13 cellular contexts compared by ENCODE assay signal in genomic region chr9:110650991-110651411, GRCh38. TPM values are rescaled to one million over a fixed set of nuclear protein-coding genes. Genes with fewer than 3 reads are reported as not detected.
DNase-seq lines count a peak whose midpoint lies in the region; ATAC-seq and TF ChIP-seq lines count a peak whose summit lies in the region.
"Had no signal": no experiment of that assay in that cellular context is flagged by ENCODE, and none has a peak within 500 bp of the region (broad histone marks: within the 10 kb centered on the region; RNA-seq: fewer than 3 reads in every experiment).

No MANE protein-coding gene starts in this region.

- no peak overlapping the region for H3K4me3 ChIP-seq in AG04450 (ENCODE audit: low read depth, low read length)
- H3K4me3 ChIP-seq in fibroblast of mammary gland (ENCODE audit: control insufficient read depth, low read depth, low read length) = no peak overlapping the region
- H3K4me3 ChIP-seq: BLaER1 had no signal

- no peak overlapping the region for H3K4me3 Mint-ChIP-seq in osteocyte (ENCODE audit: unreplicated experiment)
- H3K4me3 Mint-ChIP-seq: activated T-cell treated with anti-CD3 and anti-CD28 coated beads, Interleukin-2, amount 50 U/mL, for 24 hours; naive B cell had no signal

- peak overlapping the region; percentile 63 for H3K27ac ChIP-seq in AG04450 (ENCODE audit: low read depth, low read length)
- H3K27ac ChIP-seq: BLaER1, epithelial cell of prostate had no signal

- TF ChIP-seq CTCF in AG04450 (IDR thresholded peaks at IDR 0.05; ENCODE audit: low read depth, low read length) (no peak), fibroblast of mammary gland (conservative IDR thresholded peaks at IDR 0.05; ENCODE audit: control insufficient read depth, insufficient read depth, low read depth, low read length) (no peak), osteocyte (IDR thresholded peaks at IDR 0.05) (no peak)

- H3K27ac Mint-ChIP-seq in osteocyte (ENCODE audit: unreplicated experiment) = peak overlapping the region; percentile 99
- H3K27ac Mint-ChIP-seq: activated T-cell treated with anti-CD3 and anti-CD28 coated beads, Interleukin-2, amount 50 U/mL, for 24 hours; naive B cell had no signal

- POLR2A ChIA-PET in AG04450 (lab: Yijun Ruan, JAX) = interaction anchor here (0.5 to 2.9 kb wide), 12 partner anchors 10 to 1005 kb away, joined by 3 to 25 read pairs (median 3); no protein-coding TSS in a partner anchor

- CTCF ChIA-PET in AG04450 (lab: Charles Lee) = interaction anchor here (1.0 kb wide), 1 partner anchor 647 kb away, joined by 3 read pairs; no protein-coding TSS in a partner anchor

- no peaks in the 10 kb centered on the region for H3K27me3 Mint-ChIP-seq in osteocyte (ENCODE audit: unreplicated experiment)
- H3K27me3 Mint-ChIP-seq: activated T-cell treated with anti-CD3 and anti-CD28 coated beads, Interleukin-2, amount 50 U/mL, for 24 hours; naive B cell had no signal

- no peaks in the 10 kb centered on the region for H3K9me3 Mint-ChIP-seq in osteocyte (ENCODE audit: unreplicated experiment)
- H3K9me3 Mint-ChIP-seq: activated T-cell treated with anti-CD3 and anti-CD28 coated beads, Interleukin-2, amount 50 U/mL, for 24 hours; naive B cell had no signal

- H3K27me3 ChIP-seq in AG04450 (ENCODE audit: control insufficient read depth, insufficient read depth, low read length) = no peaks in the 10 kb centered on the region
- H3K27me3 ChIP-seq: BLaER1 had no signal

- no peaks in the 10 kb centered on the region for H3K36me3 Mint-ChIP-seq in osteocyte (ENCODE audit: unreplicated experiment)
- H3K36me3 Mint-ChIP-seq: naive B cell had no signal

- ATAC-seq in esophagus mucosa = no peak

- no peaks in the 10 kb centered on the region for H3K9me3 ChIP-seq in AG04450 (ENCODE audit: control insufficient read depth, insufficient read depth, low read length)
- H3K9me3 ChIP-seq: BLaER1 had no signal

- H3K4me1 Mint-ChIP-seq in osteocyte (ENCODE audit: unreplicated experiment) = peaks cover 50% of the 10 kb centered on the region
- H3K4me1 Mint-ChIP-seq: naive B cell had no signal

- DNase-seq in AG04450 (ENCODE audit: low read depth, low spot score) = peak; percentile 97
- peak; percentile 90 for DNase-seq in SHP77 treated with DMSO at 0.1 percent for 48 hours (lab: John Stamatoyannopoulos, UW)
- peak; percentile 98 for DNase-seq in fibroblast of mammary gland (ENCODE audit: low read depth)
- peak; percentile 92 for DNase-seq in osteocyte (ENCODE audit: extremely low spot score, unreplicated experiment)
- DNase-seq in cerebellar cortex (ENCODE audit: low spot score) = no peak
- no peak for DNase-seq in NAMALWA (ENCODE audit: low spot score)
- DNase-seq in effector CD8-positive, alpha-beta T cell (lab: John Stamatoyannopoulos, UW) = no peak
- DNase-seq: activated T-cell treated with anti-CD3 and anti-CD28 coated beads, Interleukin-2, amount 50 U/mL, for 24 hours; naive B cell; SW 1271 had no signal

RNA-seq across cellular contexts. Expression of gene MUSK, which starts 17.6 kb away (rescaled TPM):
- 0.58 and 0.77 TPM in 2 replicates for polyA plus RNA-seq in AG04450 (2011; rRNA removed)
- polyA minus RNA-seq in AG04450 (2011; rRNA and poly(A)+ RNA removed) = 1.1 TPM in 2 replicates
- total RNA-seq in osteocyte = not detected in 2 replicates
- total RNA-seq in esophagus mucosa = 0.48 TPM

Comparison
In these comparisons a context has a peak if more than half of its experiments do, and no peak if none do; other contexts are left out.
1. DNase-seq: peak in AG04450 (single experiment), SHP77 treated with DMSO at 0.1 percent for 48 hours (single experiment), fibroblast of mammary gland (single experiment) and osteocyte (single experiment); none in cerebellar cortex (single experiment), NAMALWA (single experiment) and effector CD8-positive, alpha-beta T cell (single experiment).